18 cellular contexts compared by ENCODE assay signal in the genomic region with DNA sequence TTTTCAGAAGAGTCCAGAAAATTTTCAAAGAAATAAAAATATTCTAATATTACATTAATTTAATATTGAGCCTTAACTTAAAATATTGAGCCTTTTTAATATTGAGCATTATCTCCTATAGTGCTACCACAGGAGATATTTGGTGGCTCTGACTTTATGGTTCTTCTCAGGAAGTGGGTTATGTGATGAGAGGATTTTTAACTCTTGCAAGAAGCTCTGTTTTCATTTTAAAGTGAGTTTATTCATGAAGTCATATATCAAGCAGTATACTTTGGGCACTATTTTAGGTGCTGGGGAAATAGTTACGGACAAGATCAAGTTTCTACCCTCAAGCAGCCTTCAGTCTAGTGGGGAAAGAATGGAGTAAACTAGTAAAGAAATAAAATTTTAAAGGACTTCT. TPM values are rescaled to one million over a fixed set of nuclear protein-coding genes. Genes with fewer than 3 reads are reported as not detected.
DNase-seq lines count a peak whose midpoint lies in the region; ATAC-seq and TF ChIP-seq lines count a peak whose summit lies in the region.
"Had no signal": no experiment of that assay in that cellular context is flagged by ENCODE, and none has a peak within 500 bp of the region (broad histone marks: within the 10 kb centered on the region; RNA-seq: fewer than 3 reads in every experiment).

No MANE protein-coding gene starts in this region.

- H3K27me3 ChIP-seq in BLaER1 treated with 17β-estradiol and CSF1 and Interleukin-3, amounts not matched to agents 10 nM and 100 nM = no peaks in the 10 kb centered on the region
- H3K27me3 ChIP-seq in CD4-positive, alpha-beta memory T cell (ENCODE audit: insufficient read depth, low read length) = no peaks in the 10 kb centered on the region
- H3K27me3 ChIP-seq in MG63 = no peaks in the 10 kb centered on the region
- H3K27me3 ChIP-seq: SJSA1, upper lobe of left lung had no signal

- H3K4me2 ChIP-seq in BLaER1 treated with 17β-estradiol and CSF1 and Interleukin-3, amounts not matched to agents 10 nM and 100 nM = peak overlapping the region in 10 of 11 experiments; percentile 71 to 84 (median 76); a peak in 19 of 22 replicates

- no peaks in the 10 kb centered on the region for H4K20me1 ChIP-seq in BLaER1 treated with 17β-estradiol and CSF1 and Interleukin-3, amounts not matched to agents 10 nM and 100 nM

- peaks cover 17 to 21% of the 10 kb centered on the region in 2 donors for H3K36me3 Mint-ChIP-seq in CD4-positive, alpha-beta memory T cell
- no peaks in the 10 kb centered on the region for H3K36me3 Mint-ChIP-seq in activated B cell treated with CpG ODN at 0.5 μM for 24 hours (ENCODE audit: low read depth)
- H3K36me3 Mint-ChIP-seq in effector memory CD8-positive, alpha-beta T cell (ENCODE audit: insufficient read depth) = peaks cover 30% of the 10 kb centered on the region

- peak overlapping the region; percentile 62 to 83 (median 79) for H3K4me3 Mint-ChIP-seq in CD4-positive, alpha-beta memory T cell
- no peak overlapping the region for H3K4me3 Mint-ChIP-seq in activated B cell treated with CpG ODN at 0.5 μM for 24 hours
- peak overlapping the region; percentile 73 to 77 for H3K4me3 Mint-ChIP-seq in effector memory CD8-positive, alpha-beta T cell
- H3K4me3 Mint-ChIP-seq: nephron had no signal

- peaks cover 0 to 31% (median 22%) of the 10 kb centered on the region in 11 experiments; a peak in 17 of 22 replicates for H3K9me3 ChIP-seq in BLaER1 treated with 17β-estradiol and CSF1 and Interleukin-3, amounts not matched to agents 10 nM and 100 nM (replicated peaks in 1 of 11)
- H3K9me3 ChIP-seq in CD4-positive, alpha-beta memory T cell (ENCODE audit: control insufficient read depth in 1 of 2, low read length in 2 of 2) = no peaks in the 10 kb centered on the region
- H3K9me3 ChIP-seq in MG63 = no peaks in the 10 kb centered on the region
- H3K9me3 ChIP-seq: SJSA1, upper lobe of left lung had no signal

- H3K4me1 ChIP-seq in BLaER1 treated with 17β-estradiol and CSF1 and Interleukin-3, amounts not matched to agents 10 nM and 100 nM = peaks cover 55 to 81% (median 69%) of the 10 kb centered on the region in 10 experiments
- peaks cover 94% of the 10 kb centered on the region for H3K4me1 ChIP-seq in CD4-positive, alpha-beta memory T cell (ENCODE audit: insufficient read depth, low read length)

- H3K27ac Mint-ChIP-seq in CD4-positive, alpha-beta memory T cell = peak overlapping the region; percentile 85 to 95 (median 92)
- peak overlapping the region; percentile 94 for H3K27ac Mint-ChIP-seq in activated B cell treated with CpG ODN at 0.5 μM for 24 hours
- peak overlapping the region; percentile 72 to 90 for H3K27ac Mint-ChIP-seq in effector memory CD8-positive, alpha-beta T cell
- H3K27ac Mint-ChIP-seq: nephron had no signal

- H3K27me3 Mint-ChIP-seq in CD4-positive, alpha-beta memory T cell = no peaks in the 10 kb centered on the region
- no peaks in the 10 kb centered on the region for H3K27me3 Mint-ChIP-seq in activated B cell treated with CpG ODN at 0.5 μM for 24 hours
- H3K27me3 Mint-ChIP-seq in effector memory CD8-positive, alpha-beta T cell = no peaks in the 10 kb centered on the region

- POLR2A ChIA-PET in CD4-positive, alpha-beta memory T cell (lab: Charles Lee; ENCODE audit: partially characterized antibody) = interaction anchor here (0.7 to 11.0 kb wide), 10 partner anchors 11 to 71 kb away, joined by 3 to 306 read pairs (median 4); a partner anchor contains a TSS
- POLR2A ChIA-PET in activated B cell treated with CpG ODN at 0.5 μM for 24 hours (lab: Charles Lee) = interaction anchor here (0.9 to 8.6 kb wide), 7 partner anchors 11 to 53 kb away, joined by 3 to 149 read pairs (median 3); a partner anchor contains a TSS

- TF ChIP-seq CTCF in activated B cell treated with CpG ODN at 0.5 μM for 24 hours (IDR thresholded peaks at IDR 0.05) = no peak

- ATAC-seq in activated B cell treated with CpG ODN at 0.5 μM for 24 hours (ENCODE audit: low read depth) = no peak
- peak; percentile 16 for ATAC-seq in effector memory CD8-positive, alpha-beta T cell (replicated peaks)
- ATAC-seq: left cardiac atrium had no signal

- peaks cover 78 to 92% (median 86%) of the 10 kb centered on the region in 4 donors for H3K4me1 Mint-ChIP-seq in CD4-positive, alpha-beta memory T cell
- H3K4me1 Mint-ChIP-seq in activated B cell treated with CpG ODN at 0.5 μM for 24 hours = peaks cover 86% of the 10 kb centered on the region
- peaks cover 59 to 84% of the 10 kb centered on the region in 2 donors for H3K4me1 Mint-ChIP-seq in effector memory CD8-positive, alpha-beta T cell (ENCODE audit: low read depth in 2 of 2)

- intact Hi-C loops in CD4-positive, alpha-beta memory T cell (cut with micrococcal nuclease) = loop anchor here (2.0 kb wide), 1 partner anchor 14 kb away; a partner anchor contains a TSS
- intact Hi-C loops in activated B cell treated with CpG ODN at 0.5 μM for 24 hours (cut with micrococcal nuclease) = no loop called here

- H3K27ac ChIP-seq in BLaER1 treated with 17β-estradiol and CSF1 and Interleukin-3, amounts not matched to agents 10 nM and 100 nM = peak overlapping the region in 8 of 11 experiments; percentile 11 to 86 (median 77); a peak in 11 of 22 replicates
- H3K27ac ChIP-seq in CD4-positive, alpha-beta memory T cell (ENCODE audit: low read depth, low read length) = peak overlapping the region; percentile 75
- H3K27ac ChIP-seq: GM23248, SJSA1, upper lobe of left lung had no signal

- peak in 2 of 5 donors; percentile 24 to 34 for DNase-seq in CD4-positive, alpha-beta memory T cell
- no peak for DNase-seq in activated B cell treated with CpG ODN at 0.5 μM for 24 hours
- no peak for DNase-seq in effector memory CD8-positive, alpha-beta T cell
- no peak for DNase-seq in SIG-M5 (lab: John Stamatoyannopoulos, UW)
- no peak for DNase-seq in MG63
- no peak for DNase-seq in NCI-H524 (lab: John Stamatoyannopoulos, UW)
- DNase-seq: effector CD8-positive, alpha-beta T cell; GM23248; left cardiac atrium; mesendoderm; NCI-H1417; NCI-H2171; NCI-H82; T1000; upper lobe of left lung had no signal

- no peaks in the 10 kb centered on the region for H3K36me3 ChIP-seq in BLaER1 treated with 17β-estradiol and CSF1 and Interleukin-3, amounts not matched to agents 10 nM and 100 nM
- no peaks in the 10 kb centered on the region for H3K36me3 ChIP-seq in CD4-positive, alpha-beta memory T cell (ENCODE audit: insufficient read depth, low read length)
- H3K36me3 ChIP-seq in MG63 = no peaks in the 10 kb centered on the region
- H3K36me3 ChIP-seq: SJSA1, upper lobe of left lung had no signal

- no peak overlapping the region for H3K9ac ChIP-seq in BLaER1 treated with 17β-estradiol and CSF1 and Interleukin-3, amounts not matched to agents 10 nM and 100 nM
- H3K9ac ChIP-seq: GM23248 had no signal

- CTCF ChIA-PET in CD4-positive, alpha-beta memory T cell (lab: Charles Lee; ENCODE audit: partially characterized antibody) = interaction anchor here (1.0 to 5.0 kb wide), 9 partner anchors 11 to 72 kb away, joined by 3 to 49 read pairs (median 4); a partner anchor contains a TSS
- CTCF ChIA-PET in activated B cell treated with CpG ODN at 0.5 μM for 24 hours (lab: Charles Lee) = interaction anchor here (0.6 to 1.6 kb wide), 3 partner anchors 12 to 42 kb away, joined by 3 to 6 read pairs (median 4); a partner anchor contains a TSS

- H3K9me3 Mint-ChIP-seq in CD4-positive, alpha-beta memory T cell = no peaks in the 10 kb centered on the region
- H3K9me3 Mint-ChIP-seq in activated B cell treated with CpG ODN at 0.5 μM for 24 hours = peaks cover 8% of the 10 kb centered on the region
- H3K9me3 Mint-ChIP-seq in effector memory CD8-positive, alpha-beta T cell = peaks cover 0 to 6% of the 10 kb centered on the region in 2 donors

- no peak overlapping the region for H3K4me3 ChIP-seq in BLaER1 treated with 17β-estradiol and CSF1 and Interleukin-3, amounts not matched to agents 10 nM and 100 nM
- no peak overlapping the region for H3K4me3 ChIP-seq in CD4-positive, alpha-beta memory T cell (ENCODE audit: low read length in 2 of 2)
- no peak overlapping the region for H3K4me3 ChIP-seq in MG63
- H3K4me3 ChIP-seq: GM23248, SJSA1, upper lobe of left lung had no signal

RNA-seq across cellular contexts. Expression of a gene that starts 13.4 kb away (rescaled TPM):
- total RNA-seq in CD4-positive, alpha-beta memory T cell = 100 to 1,000 TPM; 420 to 430 TPM
- 100 to 1,000 TPM; 289 to 302 TPM for polyA plus RNA-seq in CD4-positive, alpha-beta memory T cell
- 489 and 561 TPM in 2 replicates for total RNA-seq in activated B cell treated with CpG ODN at 0.5 μM for 24 hours
- 171 and 176 TPM in 2 replicates for total RNA-seq in MG63 (2014; rRNA removed; shearing (Covaris generic); ENCODE audit: low replicate concordance)
